ENCODE assay signal across 32 cellular contexts in the genomic region with DNA sequence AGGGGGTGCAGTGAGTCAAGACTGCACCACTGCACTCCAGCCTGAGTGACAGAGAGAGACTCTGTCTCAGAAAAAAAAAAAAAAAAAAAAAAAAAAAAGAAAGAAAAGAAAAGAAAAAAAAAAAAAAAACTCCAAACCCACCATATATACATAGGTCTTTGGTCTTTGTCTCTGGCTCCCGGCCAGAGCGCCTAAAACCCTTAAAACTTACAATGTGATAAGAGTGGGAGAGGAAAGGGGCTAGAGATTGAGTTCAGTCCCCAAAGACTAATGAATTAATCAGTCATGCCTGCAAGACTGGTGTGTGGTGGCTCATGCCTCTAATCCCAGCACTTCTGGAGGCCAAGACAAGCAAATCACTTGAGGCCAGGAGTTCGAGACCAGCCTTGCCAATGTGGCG. TPM values are rescaled to one million over a fixed set of nuclear protein-coding genes. Genes with fewer than 3 reads are reported as not detected.
A peak's percentile ranks its signal among the peaks of the same experiment; 100 is the strongest.
DNase-seq lines count a peak whose midpoint lies in the region; ATAC-seq and TF ChIP-seq lines count a peak whose summit lies in the region.
"Had no signal": no experiment of that assay in that cellular context is flagged by ENCODE, and none has a peak within 500 bp of the region (broad histone marks: within the 10 kb centered on the region; RNA-seq: fewer than 3 reads in every experiment).

No MANE protein-coding gene starts in this region.

- CTCF ChIA-PET in A673 (lab: Charles Lee) = no interaction called here
- CTCF ChIA-PET in HEK293T (lab: Yijun Ruan, JAX) = no interaction called here
- CTCF ChIA-PET in CD4-positive, alpha-beta T cell (lab: Charles Lee) = no interaction called here

- no peak for TF ChIP-seq CTCF in A673 (conservative IDR thresholded peaks at IDR 0.05; ENCODE audit: low read depth, low read length)
- TF ChIP-seq CTCF in CD4-positive, alpha-beta T cell (IDR thresholded peaks at IDR 0.05) = no peak

- H3K4me3 ChIP-seq in A673 (ENCODE audit: low read depth, low read length, poor library complexity, severe bottlenecking) = no peak overlapping the region
- H3K4me3 ChIP-seq: A549; BLaER1; BLaER1 treated with 17β-estradiol and CSF1 and Interleukin-3, amounts not matched to agents 10 nM and 100 nM had no signal

- DNase-seq in A673 (ENCODE audit: low spot score) = peak; percentile 55
- no peak for DNase-seq in HEK293T (ENCODE audit: extremely low spot score)
- DNase-seq in T-helper 17 cell = no peak
- no peak for DNase-seq in KG1 (lab: John Stamatoyannopoulos, UW)
- no peak for DNase-seq in CD4-positive, alpha-beta T cell
- DNase-seq: 8988T; ACHN; AML-193; BE2C; C1 segment of cervical spinal cord; Caco-2; Calu3; CD4-positive, alpha-beta memory T cell; CD4-positive, CD25-positive, alpha-beta regulatory T cell; CD8-positive, alpha-beta memory T cell; CD8-positive, alpha-beta T cell; COR-L47; DMS 273 treated with DMSO at 0.1 percent for 48 hours; DMS153; DMS53; DMS79; DMS79 treated with DMSO at 0.1 percent for 48 hours; DND-41; EL had no signal

- H3K9me3 ChIP-seq in A673 (ENCODE audit: low read depth, low read length, poor library complexity, severe bottlenecking) = no peaks in the 10 kb centered on the region
- no peaks in the 10 kb centered on the region for H3K9me3 ChIP-seq in T-helper 17 cell (ENCODE audit: control insufficient read depth, low read length, poor library complexity, severe bottlenecking)
- H3K9me3 ChIP-seq in CD4-positive, alpha-beta T cell (ENCODE audit: control insufficient read depth, low read length) = no peaks in the 10 kb centered on the region
- H3K9me3 ChIP-seq: A549, BE2C had no signal

- POLR2A ChIA-PET in A673 (lab: Charles Lee; ENCODE audit: low non-redundant PET) (interaction anchor here (0.6 kb wide), 1 partner anchor 36 kb away, joined by 6 read pairs; no protein-coding TSS in a partner anchor), HEK293T (lab: Yijun Ruan, JAX) (no interaction called here)
- POLR2A ChIA-PET in CD4-positive, alpha-beta T cell (lab: Charles Lee) = no interaction called here

- H3K36me3 ChIP-seq in A673 (ENCODE audit: insufficient read depth, low read length, poor library complexity, severe bottlenecking) = no peaks in the 10 kb centered on the region
- H3K36me3 ChIP-seq: BE2C; BLaER1; BLaER1 treated with 17β-estradiol and CSF1 and Interleukin-3, amounts not matched to agents 10 nM and 100 nM had no signal

- ATAC-seq in T-helper 17 cell (no peak), GM21723 (IDR thresholded peaks at IDR 0.05; ENCODE audit: unreplicated experiment) (no peak)
- ATAC-seq in CD4-positive, alpha-beta T cell (ENCODE audit: poor library complexity) = no peak
- ATAC-seq: A549; CD8-positive, alpha-beta T cell had no signal

- H3K27ac ChIP-seq in A673 (ENCODE audit: low read depth, low read length, poor library complexity, severe bottlenecking) = no peak overlapping the region
- no peak overlapping the region for H3K27ac ChIP-seq in CD4-positive, alpha-beta T cell (ENCODE audit: low read depth, low read length)
- H3K27ac ChIP-seq: 22Rv1; A549; BLaER1; BLaER1 treated with 17β-estradiol and CSF1 and Interleukin-3, amounts not matched to agents 10 nM and 100 nM; C4-2B had no signal

- no peak overlapping the region for H3K4me3 Mint-ChIP-seq in T-helper 17 cell
- no peak overlapping the region for H3K4me3 Mint-ChIP-seq in CD4-positive, alpha-beta T cell
- H3K4me3 Mint-ChIP-seq: B cell; CD14-positive monocyte; CD4-positive, alpha-beta memory T cell; CD4-positive, CD25-positive, alpha-beta regulatory T cell; CD8-positive, alpha-beta T cell had no signal

- H3K4me1 ChIP-seq in A673 (ENCODE audit: insufficient read depth, low read length, poor library complexity, severe bottlenecking) = peaks cover 9% of the 10 kb centered on the region
- H3K4me1 ChIP-seq: BE2C, BLaER1, Caco-2 had no signal

- BruUV-seq in A673 (replicated peaks; lab: Mats Ljungman, UMichigan) = no TSS peak

- H3K36me3 Mint-ChIP-seq in T-helper 17 cell (ENCODE audit: low read depth) = no peaks in the 10 kb centered on the region
- H3K36me3 Mint-ChIP-seq in CD4-positive, alpha-beta T cell (ENCODE audit: low read depth) = no peaks in the 10 kb centered on the region
- H3K36me3 Mint-ChIP-seq: CD14-positive monocyte; CD4-positive, alpha-beta memory T cell; CD4-positive, CD25-positive, alpha-beta regulatory T cell; CD8-positive, alpha-beta memory T cell; CD8-positive, alpha-beta T cell had no signal

- peaks cover 2% of the 10 kb centered on the region for H3K4me1 Mint-ChIP-seq in T-helper 17 cell
- H3K4me1 Mint-ChIP-seq in CD4-positive, alpha-beta T cell (ENCODE audit: low read depth) = no peaks in the 10 kb centered on the region
- H3K4me1 Mint-ChIP-seq: B cell; CD4-positive, alpha-beta memory T cell; CD8-positive, alpha-beta memory T cell had no signal

- intact Hi-C loops in A673 (cut with micrococcal nuclease; ENCODE audit: unreplicated experiment) = no loop called here
- intact Hi-C loops in CD4-positive, alpha-beta T cell (cut with DNase I, micrococcal nuclease) = no loop called here

- H3K27me3 Mint-ChIP-seq in T-helper 17 cell = peaks cover 22% of the 10 kb centered on the region
- no peaks in the 10 kb centered on the region for H3K27me3 Mint-ChIP-seq in CD4-positive, alpha-beta T cell

- no peaks in the 10 kb centered on the region for H3K9me3 Mint-ChIP-seq in CD4-positive, alpha-beta T cell
- H3K9me3 Mint-ChIP-seq: CD4-positive, alpha-beta memory T cell; CD8-positive, alpha-beta T cell had no signal

- no peaks in the 10 kb centered on the region for H3K27me3 ChIP-seq in A673 (replicated peaks; ENCODE audit: insufficient read depth, low read depth, low read length, poor library complexity)
- H3K27me3 ChIP-seq in CD4-positive, alpha-beta T cell (ENCODE audit: control insufficient read depth, insufficient read depth, low read length) = no peaks in the 10 kb centered on the region
- H3K27me3 ChIP-seq: BLaER1; BLaER1 treated with 17β-estradiol and CSF1 and Interleukin-3, amounts not matched to agents 10 nM and 100 nM had no signal

- H3K27ac Mint-ChIP-seq in T-helper 17 cell = peak overlapping the region; percentile 14
- H3K27ac Mint-ChIP-seq in CD4-positive, alpha-beta T cell = no peak overlapping the region
- H3K27ac Mint-ChIP-seq: B cell; CD4-positive, alpha-beta memory T cell; CD8-positive, alpha-beta T cell had no signal

TF ChIP-seq in HEK293T, 16 proteins besides CTCF, POLR2A, EP300 and RAD21:
- TF ChIP-seq ZNF384 (IDR thresholded peaks at IDR 0.05) = peak; percentile 26; the same call in 1 of the 2 replicates
- no peak for TF ChIP-seq FOXA1 (IDR thresholded peaks at IDR 0.05)
- TF ChIP-seq CTBP1 (IDR thresholded peaks at IDR 0.05; ENCODE audit: borderline replicate concordance) = no peak
TF ChIP-seq in HEK293T: peak in this region for 1.

RNA-seq across cellular contexts. Expression of a gene that starts 6.8 kb away (rescaled TPM):
- total RNA-seq in A673 (2021) (8.5 and 8.6 TPM in 2 replicates), T-helper 17 cell (1 to 10 TPM; 3.9 to 4.3 TPM)
- under 1 TPM; 0.45 to 0.93 TPM for total RNA-seq in CD4-positive, alpha-beta T cell

RNA-seq across cellular contexts. Expression of a gene that starts 55.3 kb away (rescaled TPM):
- total RNA-seq in A673 (2021) (1,150 and 1,229 TPM in 2 replicates), T-helper 17 cell (100 to 1,000 TPM; 392 to 399 TPM)
- total RNA-seq in CD4-positive, alpha-beta T cell = 100 to 1,000 TPM; 282 to 299 TPM

RNA-seq across cellular contexts. Expression of a gene that starts 56.3 kb away (rescaled TPM):
- total RNA-seq in A673 (2021) = 228 TPM in 2 replicates
- 100 to 1,000 TPM in 1 of 2 donors, 10 to 100 TPM in 1; 98.3 to 102 TPM for total RNA-seq in T-helper 17 cell
- 100 to 1,000 TPM; 124 to 132 TPM for total RNA-seq in CD4-positive, alpha-beta T cell
